ENCODE assay signal across 8 cellular contexts in the genomic region with DNA sequence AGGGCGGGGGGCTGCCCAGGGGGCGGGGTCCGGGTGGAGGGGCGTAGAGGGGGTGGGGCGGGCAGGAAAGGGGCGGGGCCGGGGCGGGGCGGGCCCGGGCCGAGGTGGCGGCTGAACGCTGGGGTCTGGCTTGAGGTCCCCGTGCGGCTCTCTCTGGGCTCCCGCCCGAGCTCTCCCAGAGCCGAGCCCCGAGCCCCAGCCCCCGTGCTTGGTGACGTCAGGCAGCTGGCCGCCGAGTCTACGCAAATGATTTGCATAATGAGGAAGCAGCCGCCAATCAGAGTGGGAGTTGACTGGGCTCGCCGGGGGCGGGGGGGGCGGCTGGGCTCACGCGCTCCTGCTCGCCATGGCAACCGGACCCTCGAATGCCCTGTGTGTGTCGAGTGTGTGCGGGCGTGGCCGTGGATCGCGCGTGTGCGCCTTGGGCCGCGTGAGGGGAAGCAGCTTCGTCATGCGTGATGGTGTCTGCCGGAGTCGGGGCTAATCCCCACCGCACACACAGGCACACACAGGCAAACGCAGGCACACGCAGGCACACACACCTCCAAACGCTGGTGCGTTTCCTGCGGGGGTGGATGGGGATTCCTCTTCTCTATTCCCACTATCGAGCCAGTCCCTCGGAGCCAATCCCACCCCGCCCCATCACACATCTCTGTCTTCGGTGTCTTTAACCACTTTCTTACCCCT. TPM values are rescaled to one million over a fixed set of nuclear protein-coding genes. Genes with fewer than 3 reads are reported as not detected.
DNase-seq lines count a peak whose midpoint lies in the region; ATAC-seq, FAIRE-seq and TF ChIP-seq lines count a peak whose summit lies in the region.

A gene (minus strand): TSS at position 173 of the 687 bp plus-strand sequence. CDS start 283 bp downstream, outside the sequence.

- peak within 1 kb of the TSS in 5 of 6 donors; percentile 84 to 93 (median 88) for H3K27ac Mint-ChIP-seq in immature natural killer cell

- H3K27ac ChIP-seq in smooth muscle cell (ENCODE audit: low read depth), result no peak within 1 kb of the TSS

- peaks cover 7 to 14% (median 10%) of the 10 kb centered on the region in 3 donors for H3K27me3 Mint-ChIP-seq in immature natural killer cell (ENCODE audit: low read depth in 3 of 3)

- DNase-seq in EL, result peak; percentile 75
- peak; percentile 83 for DNase-seq in NCI-H2196 (lab: John Stamatoyannopoulos, UW; ENCODE audit: unreplicated experiment)
- peak; percentile 18 to 46 (median 35) for DNase-seq in activated CD4-positive, CD25-positive, alpha-beta regulatory T cell (lab: John Stamatoyannopoulos, UW)
- DNase-seq in bronchial epithelial cell (ENCODE audit: low read depth), result peak; percentile 33
- DNase-seq in immature natural killer cell, result peak; percentile 82 to 85 (median 83)
- peak; percentile 62 for DNase-seq in smooth muscle cell (lab: John Stamatoyannopoulos, UW; ENCODE audit: unreplicated experiment)

- no peaks in the 10 kb centered on the region for H3F3A ChIP-seq in smooth muscle cell (ENCODE audit: low read depth)

- H2AFZ ChIP-seq in smooth muscle cell (ENCODE audit: low read depth), result no peak within 1 kb of the TSS

- H3K4me3 ChIP-seq in bronchial epithelial cell (ENCODE audit: low read depth, low read length), result peak within 1 kb of the TSS; percentile 53
- H3K4me3 ChIP-seq in smooth muscle cell, result peak within 1 kb of the TSS; percentile 56

- H3K36me3 ChIP-seq in bronchial epithelial cell (ENCODE audit: control insufficient read depth, insufficient read depth, low read length) (no peaks in the 10 kb centered on the region), smooth muscle cell (ENCODE audit: low read depth) (no peaks in the 10 kb centered on the region)

- ATAC-seq in HG02763 (IDR thresholded peaks at IDR 0.05; ENCODE audit: unreplicated experiment) (peak; percentile 68), HG03442 (IDR thresholded peaks at IDR 0.05; ENCODE audit: unreplicated experiment) (no peak)

- peaks cover 3% of the 10 kb centered on the region for H3K9me3 ChIP-seq in smooth muscle cell (replicated peaks; ENCODE audit: low read depth)

- H3K9me3 Mint-ChIP-seq in immature natural killer cell, result peaks cover 0 to 9% (median 3%) of the 10 kb centered on the region in 6 donors

- H3K4me1 Mint-ChIP-seq in immature natural killer cell, result peaks cover 18 to 20% of the 10 kb centered on the region in 2 donors

- peaks cover 9 to 16% (median 16%) of the 10 kb centered on the region in 3 donors for H3K36me3 Mint-ChIP-seq in immature natural killer cell

- no peak for FAIRE-seq in bronchial epithelial cell (lab: Jason Lieb, UNC)

- no peaks in the 10 kb centered on the region for H3K79me2 ChIP-seq in smooth muscle cell (ENCODE audit: low read depth)

- TF ChIP-seq CTCF in bronchial epithelial cell (IDR thresholded peaks at IDR 0.05; ENCODE audit: insufficient read depth, low read length, severe bottlenecking), result no peak
- TF ChIP-seq CTCF in smooth muscle cell (IDR thresholded peaks at IDR 0.05; ENCODE audit: borderline replicate concordance, insufficient read depth, poor library complexity, severe bottlenecking), result no peak

- no peak within 1 kb of the TSS for H3K9ac ChIP-seq in smooth muscle cell (ENCODE audit: low read depth)

- peaks cover 3% of the 10 kb centered on the region for H4K20me1 ChIP-seq in smooth muscle cell (ENCODE audit: low read depth)

- peaks cover 2% of the 10 kb centered on the region for H3K4me1 ChIP-seq in smooth muscle cell (ENCODE audit: low read depth)

- H3K4me2 ChIP-seq in smooth muscle cell, result peak within 1 kb of the TSS; percentile 93

- peak within 1 kb of the TSS; percentile 78 to 93 (median 85) for H3K4me3 Mint-ChIP-seq in immature natural killer cell

- under 1% methylated on average over 36 of the region's 58 CpGs for WGBS in smooth muscle cell (ENCODE audit: low lambda C conversion rate)

- H3K27me3 ChIP-seq in bronchial epithelial cell (ENCODE audit: control insufficient read depth, insufficient read depth, low read length) (peaks cover 4% of the 10 kb centered on the region), smooth muscle cell (ENCODE audit: low read depth) (peaks cover 7% of the 10 kb centered on the region)

RNA-seq across cellular contexts. Expression of the gene that starts here (rescaled TPM):
- under 0.01 TPM in 1 of 2 replicates, not detected in the other for total RNA-seq in bronchial epithelial cell
- under 1 TPM in 1 of 3 donors, not detected in 2; 0.13 TPM for polyA plus RNA-seq in immature natural killer cell
- total RNA-seq in smooth muscle cell, result 0.81 and 1.9 TPM in 2 replicates
- polyA plus RNA-seq in smooth muscle cell, result 0.19 and 0.43 TPM in 2 replicates

Comparison
In these comparisons a context has a peak if more than half of its experiments do, and no peak if none do; other contexts are left out.
1. Peak in DNase-seq and H3K4me3 ChIP-seq in bronchial epithelial cell; RNA of the gene not detected or under 1 TPM.
2. Peak in DNase-seq in immature natural killer cell; RNA of the gene not detected or under 1 TPM.
3. DNase-seq: peak in every context shown above with its lines; median percentile 83 in NCI-H2196; 83 in immature natural killer cell; 75 in EL; 62 in smooth muscle cell; 35 in activated CD4-positive, CD25-positive, alpha-beta regulatory T cell; 33 in bronchial epithelial cell.